ENCODE assay signal across 26 cellular contexts in the genomic region with DNA sequence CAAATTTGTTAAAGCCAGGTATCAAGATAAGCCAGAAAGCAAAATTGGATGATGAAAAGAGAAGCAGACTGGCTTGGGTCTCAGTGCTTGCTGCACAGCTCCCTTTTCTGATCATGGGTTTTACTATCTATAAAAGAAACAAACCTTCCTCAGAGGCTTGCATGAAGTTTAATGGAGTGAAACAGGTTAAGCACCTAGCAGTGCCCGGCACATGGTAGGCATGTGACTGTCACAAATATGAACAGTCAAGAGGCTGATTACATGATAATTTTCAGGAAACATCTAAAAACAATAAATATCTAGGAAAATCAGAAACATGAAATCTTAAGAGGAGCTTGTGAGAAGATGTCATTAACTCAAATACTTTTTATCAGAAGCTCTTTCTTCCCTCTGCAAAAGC.
"Had no signal": no experiment of that assay in that cellular context is flagged by ENCODE, and none has a peak within 500 bp of the region (broad histone marks: within the 10 kb centered on the region; RNA-seq: fewer than 3 reads in every experiment).

No MANE protein-coding gene starts in this region.

- DNase-seq: naive thymus-derived CD4-positive, alpha-beta T cell; natural killer cell; occipital lobe; ovary; posterior cingulate gyrus; psoas muscle; right cardiac atrium; right lobe of liver; sigmoid colon; small intestine; stimulated activated CD4-positive, alpha-beta T cell treated with anti-CD3 and anti-CD28 coated beads, Interleukin-15, amount 100 ng/mL, for 24 hours; stimulated activated CD4-positive, alpha-beta T cell treated with anti-CD3 and anti-CD28 coated beads, Interleukin-2, amount 100 ng/mL, for 24 hours; stimulated activated CD4-positive, alpha-beta T cell treated with anti-CD3 and anti-CD28 coated beads, Interleukin-2, amount 100 ng/mL, for 48 hours; stimulated activated CD4-positive, alpha-beta T cell treated with anti-CD3 and anti-CD28 coated beads, Interleukin-4, amount 100 ng/mL, for 24 hours; stimulated activated naive B cell treated with anti-CD40 and anti-IgM and Interleukin-4, amounts not matched to agents 10 μg/mL and 1 μg/mL and 100 μg/mL, for 72 hours; stimulated activated naive CD4-positive, alpha-beta T cell treated with Interleukin-2 at 50 U/mL for 16 hours; stomach; testis; trophoblast cell; upper lobe of left lung; uterus had no signal

- H3K4me1 ChIP-seq: parathyroid adenoma, psoas muscle, right lobe of liver, sigmoid colon, stomach, suprapubic skin, testis, tibial nerve, upper lobe of left lung, uterus had no signal

- H3K4me3 ChIP-seq: neural progenitor cell, ovary, psoas muscle, right lobe of liver, sigmoid colon, stomach, suprapubic skin, testis, tibial nerve, upper lobe of left lung, uterus had no signal

- H3K9me3 ChIP-seq: ovary, psoas muscle, right lobe of liver, sigmoid colon, stomach, suprapubic skin, testis, tibial nerve, upper lobe of left lung, uterus had no signal

- ATAC-seq: naive thymus-derived CD4-positive, alpha-beta T cell; natural killer cell; psoas muscle; right cardiac atrium; right lobe of liver; stimulated activated effector memory CD8-positive, alpha-beta T cell treated with anti-CD3 and anti-CD28 coated beads, Interleukin-12 subunit alpha, Interleukin-12 subunit beta, amount 100 ng/mL, for 72 hours; stimulated activated naive B cell treated with anti-CD40 and anti-IgM and Interleukin-4, amounts not matched to agents 10 μg/mL and 1 μg/mL and 100 μg/mL, for 72 hours had no signal

- H3K27me3 ChIP-seq: neural progenitor cell, ovary, right lobe of liver, sigmoid colon, stomach, suprapubic skin, testis, tibial nerve, upper lobe of left lung, uterus had no signal

- H3K9ac ChIP-seq: neural progenitor cell, parathyroid adenoma had no signal

- H3K36me3 ChIP-seq: neural progenitor cell, ovary, right lobe of liver, sigmoid colon, stomach, suprapubic skin, tibial nerve, upper lobe of left lung, uterus had no signal

- H3K4me2 ChIP-seq: neural progenitor cell had no signal

- H3K27ac ChIP-seq: neural progenitor cell, ovary, parathyroid adenoma, psoas muscle, right lobe of liver, sigmoid colon, stomach, suprapubic skin, testis, tibial nerve, upper lobe of left lung, uterus had no signal
